ENCODE assay signal across 1 cellular context in the genomic region with DNA sequence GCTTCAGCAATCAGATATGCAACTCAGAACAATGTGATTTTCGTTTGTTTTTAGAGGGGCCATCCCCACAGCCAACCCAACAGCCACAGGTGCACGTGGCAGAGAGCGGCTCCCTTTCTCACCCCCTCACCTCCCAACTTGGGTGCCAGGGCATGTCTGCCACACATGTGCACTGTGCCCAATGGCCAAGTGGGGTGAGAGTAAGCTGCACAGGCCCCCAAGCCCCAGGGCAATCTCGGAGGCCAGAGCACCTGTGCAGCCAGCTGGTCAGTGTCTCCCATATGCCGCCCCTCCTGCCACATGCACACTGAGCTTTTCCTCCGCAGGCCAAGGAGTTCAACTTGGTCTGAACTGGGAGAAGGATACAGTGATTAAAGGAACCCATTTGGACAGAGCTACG.
TF ChIP-seq lines count a peak whose summit lies in the region.

No MANE protein-coding gene starts in this region.

TF ChIP-seq in GM23338, 12 proteins besides CTCF, POLR2A, EP300 and RAD21:
- TF ChIP-seq, protein P1, sequence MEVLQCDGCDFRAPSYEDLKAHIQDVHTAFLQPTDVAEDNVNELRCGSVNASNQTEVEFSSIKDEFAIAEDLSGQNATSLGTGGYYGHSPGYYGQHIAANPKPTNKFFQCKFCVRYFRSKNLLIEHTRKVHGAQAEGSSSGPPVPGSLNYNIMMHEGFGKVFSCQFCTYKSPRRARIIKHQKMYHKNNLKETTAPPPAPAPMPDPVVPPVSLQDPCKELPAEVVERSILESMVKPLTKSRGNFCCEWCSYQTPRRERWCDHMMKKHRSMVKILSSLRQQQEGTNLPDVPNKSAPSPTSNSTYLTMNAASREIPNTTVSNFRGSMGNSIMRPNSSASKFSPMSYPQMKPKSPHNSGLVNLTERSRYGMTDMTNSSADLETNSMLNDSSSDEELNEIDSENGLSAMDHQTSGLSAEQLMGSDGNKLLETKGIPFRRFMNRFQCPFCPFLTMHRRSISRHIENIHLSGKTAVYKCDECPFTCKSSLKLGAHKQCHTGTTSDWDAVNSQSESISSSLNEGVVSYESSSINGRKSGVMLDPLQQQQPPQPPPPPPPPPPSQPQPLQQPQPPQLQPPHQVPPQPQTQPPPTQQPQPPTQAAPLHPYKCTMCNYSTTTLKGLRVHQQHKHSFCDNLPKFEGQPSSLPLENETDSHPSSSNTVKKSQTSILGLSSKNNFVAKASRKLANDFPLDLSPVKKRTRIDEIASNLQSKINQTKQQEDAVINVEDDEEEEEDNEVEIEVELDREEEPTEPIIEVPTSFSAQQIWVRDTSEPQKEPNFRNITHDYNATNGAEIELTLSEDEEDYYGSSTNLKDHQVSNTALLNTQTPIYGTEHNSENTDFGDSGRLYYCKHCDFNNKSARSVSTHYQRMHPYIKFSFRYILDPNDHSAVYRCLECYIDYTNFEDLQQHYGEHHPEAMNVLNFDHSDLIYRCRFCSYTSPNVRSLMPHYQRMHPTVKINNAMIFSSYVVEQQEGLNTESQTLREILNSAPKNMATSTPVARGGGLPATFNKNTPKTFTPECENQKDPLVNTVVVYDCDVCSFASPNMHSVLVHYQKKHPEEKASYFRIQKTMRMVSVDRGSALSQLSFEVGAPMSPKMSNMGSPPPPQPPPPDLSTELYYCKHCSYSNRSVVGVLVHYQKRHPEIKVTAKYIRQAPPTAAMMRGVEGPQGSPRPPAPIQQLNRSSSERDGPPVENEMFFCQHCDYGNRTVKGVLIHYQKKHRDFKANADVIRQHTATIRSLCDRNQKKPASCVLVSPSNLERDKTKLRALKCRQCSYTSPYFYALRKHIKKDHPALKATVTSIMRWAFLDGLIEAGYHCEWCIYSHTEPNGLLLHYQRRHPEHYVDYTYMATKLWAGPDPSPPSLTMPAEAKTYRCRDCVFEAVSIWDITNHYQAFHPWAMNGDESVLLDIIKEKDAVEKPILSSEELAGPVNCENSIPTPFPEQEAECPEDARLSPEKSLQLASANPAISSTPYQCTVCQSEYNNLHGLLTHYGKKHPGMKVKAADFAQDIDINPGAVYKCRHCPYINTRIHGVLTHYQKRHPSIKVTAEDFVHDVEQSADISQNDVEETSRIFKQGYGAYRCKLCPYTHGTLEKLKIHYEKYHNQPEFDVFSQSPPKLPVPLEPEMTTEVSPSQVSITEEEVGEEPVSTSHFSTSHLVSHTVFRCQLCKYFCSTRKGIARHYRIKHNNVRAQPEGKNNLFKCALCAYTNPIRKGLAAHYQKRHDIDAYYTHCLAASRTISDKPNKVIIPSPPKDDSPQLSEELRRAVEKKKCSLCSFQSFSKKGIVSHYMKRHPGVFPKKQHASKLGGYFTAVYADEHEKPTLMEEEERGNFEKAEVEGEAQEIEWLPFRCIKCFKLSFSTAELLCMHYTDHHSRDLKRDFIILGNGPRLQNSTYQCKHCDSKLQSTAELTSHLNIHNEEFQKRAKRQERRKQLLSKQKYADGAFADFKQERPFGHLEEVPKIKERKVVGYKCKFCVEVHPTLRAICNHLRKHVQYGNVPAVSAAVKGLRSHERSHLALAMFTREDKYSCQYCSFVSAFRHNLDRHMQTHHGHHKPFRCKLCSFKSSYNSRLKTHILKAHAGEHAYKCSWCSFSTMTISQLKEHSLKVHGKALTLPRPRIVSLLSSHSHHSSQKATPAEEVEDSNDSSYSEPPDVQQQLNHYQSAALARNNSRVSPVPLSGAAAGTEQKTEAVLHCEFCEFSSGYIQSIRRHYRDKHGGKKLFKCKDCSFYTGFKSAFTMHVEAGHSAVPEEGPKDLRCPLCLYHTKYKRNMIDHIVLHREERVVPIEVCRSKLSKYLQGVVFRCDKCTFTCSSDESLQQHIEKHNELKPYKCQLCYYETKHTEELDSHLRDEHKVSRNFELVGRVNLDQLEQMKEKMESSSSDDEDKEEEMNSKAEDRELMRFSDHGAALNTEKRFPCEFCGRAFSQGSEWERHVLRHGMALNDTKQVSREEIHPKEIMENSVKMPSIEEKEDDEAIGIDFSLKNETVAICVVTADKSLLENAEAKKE (CRISPR knock-in tag; IDR thresholded peaks at IDR 0.05), result no peak
- TF ChIP-seq JUNB (IDR thresholded peaks at IDR 0.05; ENCODE audit: unreplicated experiment) (no peak), STAT1 (IDR thresholded peaks at IDR 0.05; ENCODE audit: unreplicated experiment) (no peak), ZNF331 (CRISPR knock-in tag; IDR thresholded peaks at IDR 0.05; ENCODE audit: low read depth) (no peak), ZNF114 (CRISPR knock-in tag; IDR thresholded peaks at IDR 0.05) (no peak), NANOG (IDR thresholded peaks at IDR 0.05; ENCODE audit: borderline replicate concordance) (no peak), EZH2 (IDR thresholded peaks at IDR 0.05; ENCODE audit: low read depth, unreplicated experiment) (no peak), REST (IDR thresholded peaks at IDR 0.05; ENCODE audit: unreplicated experiment) (no peak), CREB1 (CRISPR knock-in tag; IDR thresholded peaks at IDR 0.05; ENCODE audit: low read depth) (no peak), POLR2AphosphoS5 (IDR thresholded peaks at IDR 0.05; ENCODE audit: low read depth) (no peak), EZH2phosphoT487 (IDR thresholded peaks at IDR 0.05; ENCODE audit: unreplicated experiment) (no peak)
- TF ChIP-seq, protein P2, sequence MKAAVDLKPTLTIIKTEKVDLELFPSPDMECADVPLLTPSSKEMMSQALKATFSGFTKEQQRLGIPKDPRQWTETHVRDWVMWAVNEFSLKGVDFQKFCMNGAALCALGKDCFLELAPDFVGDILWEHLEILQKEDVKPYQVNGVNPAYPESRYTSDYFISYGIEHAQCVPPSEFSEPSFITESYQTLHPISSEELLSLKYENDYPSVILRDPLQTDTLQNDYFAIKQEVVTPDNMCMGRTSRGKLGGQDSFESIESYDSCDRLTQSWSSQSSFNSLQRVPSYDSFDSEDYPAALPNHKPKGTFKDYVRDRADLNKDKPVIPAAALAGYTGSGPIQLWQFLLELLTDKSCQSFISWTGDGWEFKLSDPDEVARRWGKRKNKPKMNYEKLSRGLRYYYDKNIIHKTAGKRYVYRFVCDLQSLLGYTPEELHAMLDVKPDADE (IDR thresholded peaks at IDR 0.05), result no peak
